In the genomic region with DNA sequence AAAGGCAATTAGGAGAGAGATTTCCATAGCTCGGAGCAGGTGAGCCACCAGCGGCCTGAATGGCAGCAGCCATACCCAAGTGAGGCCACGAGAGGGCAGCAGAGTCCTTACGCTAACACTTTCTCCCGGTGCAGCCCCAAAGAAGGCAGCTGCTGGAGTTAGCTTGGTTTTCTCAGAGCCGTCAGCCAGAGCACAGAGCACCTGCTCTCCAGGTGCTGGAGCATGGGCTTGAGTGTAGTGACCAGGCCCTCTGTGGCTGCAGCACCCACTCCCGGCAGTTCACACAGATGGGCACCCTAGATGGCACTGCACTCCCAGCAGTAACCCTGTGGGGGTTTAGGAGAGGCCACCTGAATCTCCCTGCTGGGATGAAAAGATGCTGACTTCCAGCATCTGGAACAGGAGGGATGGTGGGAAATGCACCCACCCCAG, we compare ENCODE assay signal across 8 cellular contexts. TPM values are rescaled to one million over a fixed set of nuclear protein-coding genes. Genes with fewer than 3 reads are reported as not detected.
A peak's percentile ranks its signal among the peaks of the same experiment; 100 is the strongest.
DNase-seq lines count a peak whose midpoint lies in the region; ATAC-seq, FAIRE-seq and TF ChIP-seq lines count a peak whose summit lies in the region.

No MANE protein-coding gene starts in this region.

- no peaks in the 10 kb centered on the region for H3K27me3 ChIP-seq in neural cell (ENCODE audit: insufficient read depth, low read depth, low read length)

- no peaks in the 10 kb centered on the region for H3K79me2 ChIP-seq in neural cell (replicated peaks; ENCODE audit: insufficient read depth, low read length)

- peak overlapping the region; percentile 25 for H3K9ac ChIP-seq in neural cell (ENCODE audit: low read length)

- H3K4me3 ChIP-seq in fibroblast of pulmonary artery (replicated peaks; ENCODE audit: low read depth, low read length): no peak overlapping the region
- no peak overlapping the region for H3K4me3 ChIP-seq in neural cell (ENCODE audit: low read length)

- no peak for TF ChIP-seq EP300 in neural cell (conservative IDR thresholded peaks at IDR 0.05; ENCODE audit: poor library complexity, severe bottlenecking)

- H3K36me3 ChIP-seq in neural cell (ENCODE audit: insufficient read depth, low read length): no peaks in the 10 kb centered on the region

- DNase-seq in CD1c-positive myeloid dendritic cell (ENCODE audit: extremely low spot score) (peak; percentile 89), LoVo (ENCODE audit: low spot score) (peak; percentile 81), RCC 7860 (ENCODE audit: low spot score) (peak; percentile 76), activated T-helper 1 cell treated with Interleukin-2 at 50 U/mL for 16 hours (ENCODE audit: low read depth) (peak; percentile 72), fibroblast of pulmonary artery (ENCODE audit: low read depth) (peak; percentile 82)
- peak; percentile 80 to 82 for DNase-seq in stimulated activated naive CD8-positive, alpha-beta T cell treated with anti-CD3 and anti-CD28 coated beads, Interleukin-15, amount 100 ng/mL, for 72 hours

- peak; percentile 15 for FAIRE-seq in RCC 7860 (lab: Jason Lieb, UNC)

- no peaks in the 10 kb centered on the region for H3K9me3 Mint-ChIP-seq in stimulated activated naive CD8-positive, alpha-beta T cell treated with anti-CD3 and anti-CD28 coated beads, Interleukin-15, amount 100 ng/mL, for 72 hours

- peaks cover 55% of the 10 kb centered on the region for H3K4me1 Mint-ChIP-seq in stimulated activated naive CD8-positive, alpha-beta T cell treated with anti-CD3 and anti-CD28 coated beads, Interleukin-15, amount 100 ng/mL, for 72 hours

- no peaks in the 10 kb centered on the region for H3F3A ChIP-seq in neural cell (ENCODE audit: insufficient read depth, low read length, poor library complexity, severe bottlenecking)

- no peaks in the 10 kb centered on the region for H3K9me3 ChIP-seq in neural cell (ENCODE audit: low read length)

- no peaks in the 10 kb centered on the region for H4K20me1 ChIP-seq in neural cell (ENCODE audit: insufficient read depth)

- H3K4me2 ChIP-seq in neural cell (ENCODE audit: low read length): no peak overlapping the region

- no peak overlapping the region for H3K4me3 Mint-ChIP-seq in stimulated activated naive CD8-positive, alpha-beta T cell treated with anti-CD3 and anti-CD28 coated beads, Interleukin-15, amount 100 ng/mL, for 72 hours

- no peak overlapping the region for H3K27ac ChIP-seq in neural cell (ENCODE audit: low read length)

- no peak overlapping the region for H3K27ac Mint-ChIP-seq in stimulated activated naive CD8-positive, alpha-beta T cell treated with anti-CD3 and anti-CD28 coated beads, Interleukin-15, amount 100 ng/mL, for 72 hours

- no peak overlapping the region for H2AFZ ChIP-seq in neural cell (ENCODE audit: low read depth, low read length)

- H3K9me2 ChIP-seq in neural cell (ENCODE audit: insufficient read depth, low read length): no peaks in the 10 kb centered on the region

- peak; percentile 100 for TF ChIP-seq RAD21 in neural cell (conservative IDR thresholded peaks at IDR 0.05)

- TF ChIP-seq CTCF in fibroblast of pulmonary artery (IDR thresholded peaks at IDR 0.05; ENCODE audit: low read length, missing control alignments): peak; percentile 96
- TF ChIP-seq CTCF in neural cell (IDR thresholded peaks at IDR 0.05; ENCODE audit: poor library complexity, severe bottlenecking): peak; percentile 99

- peak; percentile 80 for ATAC-seq in GM21447 (IDR thresholded peaks at IDR 0.05; ENCODE audit: unreplicated experiment)
- ATAC-seq in stimulated activated naive CD8-positive, alpha-beta T cell treated with anti-CD3 and anti-CD28 coated beads, Interleukin-15, amount 100 ng/mL, for 72 hours: peak; percentile 78

- no peaks in the 10 kb centered on the region for H3K27me3 Mint-ChIP-seq in stimulated activated naive CD8-positive, alpha-beta T cell treated with anti-CD3 and anti-CD28 coated beads, Interleukin-15, amount 100 ng/mL, for 72 hours

TF ChIP-seq in neural cell, 6 proteins besides CTCF, POLR2A, EP300 and RAD21:
- no peak for TF ChIP-seq TAF1 (IDR thresholded peaks at IDR 0.05; ENCODE audit: low read depth)
- TF ChIP-seq EZH2 (IDR thresholded peaks at IDR 0.05; ENCODE audit: borderline replicate concordance, insufficient read depth, low read length, poor library complexity, severe bottlenecking): no peak
- peak; percentile 100 for TF ChIP-seq SMC3 (conservative IDR thresholded peaks at IDR 0.05; ENCODE audit: poor library complexity)
- TF ChIP-seq, protein P1, sequence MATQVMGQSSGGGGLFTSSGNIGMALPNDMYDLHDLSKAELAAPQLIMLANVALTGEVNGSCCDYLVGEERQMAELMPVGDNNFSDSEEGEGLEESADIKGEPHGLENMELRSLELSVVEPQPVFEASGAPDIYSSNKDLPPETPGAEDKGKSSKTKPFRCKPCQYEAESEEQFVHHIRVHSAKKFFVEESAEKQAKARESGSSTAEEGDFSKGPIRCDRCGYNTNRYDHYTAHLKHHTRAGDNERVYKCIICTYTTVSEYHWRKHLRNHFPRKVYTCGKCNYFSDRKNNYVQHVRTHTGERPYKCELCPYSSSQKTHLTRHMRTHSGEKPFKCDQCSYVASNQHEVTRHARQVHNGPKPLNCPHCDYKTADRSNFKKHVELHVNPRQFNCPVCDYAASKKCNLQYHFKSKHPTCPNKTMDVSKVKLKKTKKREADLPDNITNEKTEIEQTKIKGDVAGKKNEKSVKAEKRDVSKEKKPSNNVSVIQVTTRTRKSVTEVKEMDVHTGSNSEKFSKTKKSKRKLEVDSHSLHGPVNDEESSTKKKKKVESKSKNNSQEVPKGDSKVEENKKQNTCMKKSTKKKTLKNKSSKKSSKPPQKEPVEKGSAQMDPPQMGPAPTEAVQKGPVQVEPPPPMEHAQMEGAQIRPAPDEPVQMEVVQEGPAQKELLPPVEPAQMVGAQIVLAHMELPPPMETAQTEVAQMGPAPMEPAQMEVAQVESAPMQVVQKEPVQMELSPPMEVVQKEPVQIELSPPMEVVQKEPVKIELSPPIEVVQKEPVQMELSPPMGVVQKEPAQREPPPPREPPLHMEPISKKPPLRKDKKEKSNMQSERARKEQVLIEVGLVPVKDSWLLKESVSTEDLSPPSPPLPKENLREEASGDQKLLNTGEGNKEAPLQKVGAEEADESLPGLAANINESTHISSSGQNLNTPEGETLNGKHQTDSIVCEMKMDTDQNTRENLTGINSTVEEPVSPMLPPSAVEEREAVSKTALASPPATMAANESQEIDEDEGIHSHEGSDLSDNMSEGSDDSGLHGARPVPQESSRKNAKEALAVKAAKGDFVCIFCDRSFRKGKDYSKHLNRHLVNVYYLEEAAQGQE (IDR thresholded peaks at IDR 0.05; ENCODE audit: borderline replicate concordance): no peak
- peak; percentile 23 for TF ChIP-seq MXI1 (conservative IDR thresholded peaks at IDR 0.05; ENCODE audit: poor library complexity, severe bottlenecking)
- no peak for TF ChIP-seq POLR2AphosphoS5 (IDR thresholded peaks at IDR 0.05)

RNA-seq across cellular contexts. Expression of a gene that starts 45.8 kb away (rescaled TPM):
- polyA plus RNA-seq in neural cell: 32.2 and 34.4 TPM in 2 replicates
- polyA minus RNA-seq in neural cell: 55.5 and 61.8 TPM in 2 replicates

RNA-seq across cellular contexts. Expression of a gene that starts 48.0 kb away (rescaled TPM):
- polyA plus RNA-seq in neural cell: 1.4 and 2.9 TPM in 2 replicates
- 2.5 and 3.2 TPM in 2 replicates for polyA minus RNA-seq in neural cell
